In genomic region chr14:38047518-38047917, GRCh38 we compare ENCODE assay signal across 27 cellular contexts.
"Had no signal": no experiment of that assay in that cellular context is flagged by ENCODE, and none has a peak within 500 bp of the region (broad histone marks: within the 10 kb centered on the region; RNA-seq: fewer than 3 reads in every experiment).

No MANE protein-coding gene starts in this region.

- H3K4me3 ChIP-seq: dorsolateral prefrontal cortex, lung, suprapubic skin, vagina had no signal

- DNase-seq: activated CD4-positive, alpha-beta T cell treated with anti-CD3 and anti-CD28 coated beads for 48 hours; activated CD4-positive, CD25-positive, alpha-beta regulatory T cell; activated CD8-positive, alpha-beta T cell treated with anti-CD3 and anti-CD28 coated beads for 36 hours; activated naive CD4-positive, alpha-beta T cell; activated naive CD8-positive, alpha-beta T cell treated with anti-CD3 and anti-CD28 coated beads, Interleukin-2, amount 10 ng/mL, durations not matched to agents 7 days and 5 days; activated T-cell treated with anti-CD3 and anti-CD28 coated beads, Interleukin-2, amount 50 U/mL, for 1 hour; amygdala; caudate nucleus; dorsolateral prefrontal cortex; foreskin melanocyte; glutamatergic neuron; hippocampal formation; islet precursor cell; left colon; nephron progenitor cell; occipital lobe; posterior cingulate gyrus; retina; stimulated activated CD4-positive, alpha-beta T cell treated with anti-CD3 and anti-CD28 coated beads, Interleukin-2, amount 100 ng/mL, for 24 hours; T-helper 9 cell; trophoblast cell had no signal

- H3K9me3 Mint-ChIP-seq: nephron progenitor cell had no signal

- H3K36me3 Mint-ChIP-seq: brain had no signal

- H3K27ac Mint-ChIP-seq: activated CD8-positive, alpha-beta T cell treated with anti-CD3 and anti-CD28 coated beads for 36 hours; activated naive CD8-positive, alpha-beta T cell treated with anti-CD3 and anti-CD28 coated beads, Interleukin-2, amount 10 ng/mL, durations not matched to agents 7 days and 5 days; activated T-helper 17 cell treated with anti-CD3 and anti-CD28 coated beads, Interleukin-2, amount 50 U/mL, for 72 hours; brain; nephron progenitor cell; stimulated activated naive CD8-positive, alpha-beta T cell treated with anti-CD3 and anti-CD28 coated beads, Interleukin-15, Interleukin-2, amounts not matched to agents 100 ng/mL and 50 ng/mL, for 24 hours had no signal

- H3K4me3 Mint-ChIP-seq: activated CD8-positive, alpha-beta T cell treated with anti-CD3 and anti-CD28 coated beads for 36 hours; activated naive CD8-positive, alpha-beta T cell treated with anti-CD3 and anti-CD28 coated beads, Interleukin-2, amount 10 ng/mL, durations not matched to agents 7 days and 5 days; activated T-helper 17 cell treated with anti-CD3 and anti-CD28 coated beads, Interleukin-2, amount 50 U/mL, for 72 hours; brain; nephron progenitor cell; stimulated activated naive CD8-positive, alpha-beta T cell treated with anti-CD3 and anti-CD28 coated beads, Interleukin-15, Interleukin-2, amounts not matched to agents 100 ng/mL and 50 ng/mL, for 24 hours had no signal

- H3K27me3 Mint-ChIP-seq: activated CD8-positive, alpha-beta T cell treated with anti-CD3 and anti-CD28 coated beads for 36 hours; activated naive CD8-positive, alpha-beta T cell treated with anti-CD3 and anti-CD28 coated beads, Interleukin-2, amount 10 ng/mL, durations not matched to agents 7 days and 5 days; activated T-helper 17 cell treated with anti-CD3 and anti-CD28 coated beads, Interleukin-2, amount 50 U/mL, for 72 hours; stimulated activated naive CD8-positive, alpha-beta T cell treated with anti-CD3 and anti-CD28 coated beads, Interleukin-15, Interleukin-2, amounts not matched to agents 100 ng/mL and 50 ng/mL, for 24 hours had no signal

- H3K4me1 Mint-ChIP-seq: activated naive CD8-positive, alpha-beta T cell treated with anti-CD3 and anti-CD28 coated beads, Interleukin-2, amount 10 ng/mL, durations not matched to agents 7 days and 5 days; activated T-helper 17 cell treated with anti-CD3 and anti-CD28 coated beads, Interleukin-2, amount 50 U/mL, for 72 hours; brain had no signal

- ATAC-seq: activated CD8-positive, alpha-beta T cell treated with anti-CD3 and anti-CD28 coated beads for 36 hours; activated T-helper 17 cell treated with anti-CD3 and anti-CD28 coated beads, Interleukin-2, amount 50 U/mL, for 72 hours; left colon had no signal
